8 cellular contexts compared by ENCODE assay signal in genomic region chr9:64367826-64368643, GRCh38.
A peak's percentile ranks its signal among the peaks of the same experiment; 100 is the strongest.
DNase-seq lines count a peak whose midpoint lies in the region; ATAC-seq and TF ChIP-seq lines count a peak whose summit lies in the region.
"Not testable (repeated sequence)": the region's sequence is repeated elsewhere in the genome, so short reads cannot be mapped to it uniquely, and the experiment has no call there.

No MANE protein-coding gene starts in this region.

- not testable (repeated sequence) for ATAC-seq in GM23338; aorta (ENCODE audit: low FRiP score)

- H3K4me1 Mint-ChIP-seq in GM23338; activated CD4-positive, alpha-beta memory T cell treated with anti-CD3 and anti-CD28 coated beads for 36 hours (ENCODE audit: low read depth); activated naive CD4-positive, alpha-beta T cell treated with anti-CD3 and anti-CD28 coated beads for 36 hours (ENCODE audit: low read depth); immature natural killer cell; osteocyte (ENCODE audit: unreplicated experiment): not testable (repeated sequence)

- H3K27ac Mint-ChIP-seq in GM23338; activated CD4-positive, alpha-beta memory T cell treated with anti-CD3 and anti-CD28 coated beads for 36 hours; activated naive CD4-positive, alpha-beta T cell treated with anti-CD3 and anti-CD28 coated beads for 36 hours; immature natural killer cell; osteocyte (ENCODE audit: unreplicated experiment): not testable (repeated sequence)

- not testable (repeated sequence) for H3K9me3 Mint-ChIP-seq in GM23338; activated CD4-positive, alpha-beta memory T cell treated with anti-CD3 and anti-CD28 coated beads for 36 hours; activated naive CD4-positive, alpha-beta T cell treated with anti-CD3 and anti-CD28 coated beads for 36 hours; immature natural killer cell; osteocyte (ENCODE audit: unreplicated experiment)

- CTCF ChIA-PET in activated CD4-positive, alpha-beta memory T cell treated with anti-CD3 and anti-CD28 coated beads for 36 hours (lab: Charles Lee); activated naive CD4-positive, alpha-beta T cell treated with anti-CD3 and anti-CD28 coated beads for 36 hours (lab: Charles Lee): not testable (repeated sequence)

- not testable (repeated sequence) for TF ChIP-seq CTCF in GM23338 (conservative IDR thresholded peaks at IDR 0.05; ENCODE audit: low read depth in 2 of 2); dorsolateral prefrontal cortex (IDR thresholded peaks at IDR 0.05 in 54 of 56, conservative IDR thresholded peaks at IDR 0.05 in 2 of 56; ENCODE audit: low read depth in 1 of 56, partially characterized antibody in 56 of 56); osteocyte (IDR thresholded peaks at IDR 0.05)

- H3F3A ChIP-seq in GM23338 (replicated peaks; ENCODE audit: low read depth): not testable (repeated sequence)

- not testable (repeated sequence) for H3K79me2 ChIP-seq in GM23338 (replicated peaks; ENCODE audit: insufficient read depth)

- H3K36me3 ChIP-seq in GM23338 (ENCODE audit: insufficient read depth); aorta (ENCODE audit: control insufficient read depth in 1 of 2, insufficient read depth in 2 of 2, low read length in 1 of 2): not testable (repeated sequence)

- H3K4me3 ChIP-seq in GM23338: peak overlapping the region; percentile 46; the same call in 1 of the 2 replicates
- H3K4me3 ChIP-seq in dorsolateral prefrontal cortex: peak overlapping the region in 42 of 59 donors; percentile 12 to 68 (median 45)
- H3K4me3 ChIP-seq in aorta (ENCODE audit: low read length in 2 of 2): not testable (repeated sequence)

- 26 to 33% methylated on average over 9 to 39 of the region's 47 CpGs for WGBS in aorta, 2 donors

- not testable (repeated sequence) for H3K4me1 ChIP-seq in GM23338 (ENCODE audit: insufficient read depth); aorta (ENCODE audit: control insufficient read depth in 1 of 2, insufficient read depth in 2 of 2, low read length in 2 of 2)

- peak; percentile 0 for DNase-seq in GM23338 (ENCODE audit: low spot score)
- peak; percentile 9 for DNase-seq in activated CD4-positive, alpha-beta memory T cell treated with anti-CD3 and anti-CD28 coated beads for 36 hours
- DNase-seq in activated naive CD4-positive, alpha-beta T cell treated with anti-CD3 and anti-CD28 coated beads for 36 hours: peak; percentile 6
- DNase-seq in dorsolateral prefrontal cortex: peak in 5 of 10 donors; percentile 6 to 34 (median 14)
- peak in 2 of 3 donors; percentile 6 to 16 for DNase-seq in immature natural killer cell
- DNase-seq in osteocyte (ENCODE audit: extremely low spot score, unreplicated experiment): peak; percentile 82
- peak; percentile 15 for DNase-seq in stimulated activated CD4-positive, alpha-beta T cell treated with anti-CD3 and anti-CD28 coated beads, Interleukin-4, amount 100 ng/mL, for 24 hours
- DNase-seq in aorta: peak; percentile 20 to 27

- not testable (repeated sequence) for H3K27me3 Mint-ChIP-seq in GM23338 (ENCODE audit: insufficient read depth, low read depth, poor library complexity); activated CD4-positive, alpha-beta memory T cell treated with anti-CD3 and anti-CD28 coated beads for 36 hours; activated naive CD4-positive, alpha-beta T cell treated with anti-CD3 and anti-CD28 coated beads for 36 hours (ENCODE audit: low read depth); immature natural killer cell (ENCODE audit: low read depth in 3 of 3); osteocyte (ENCODE audit: unreplicated experiment)

- H2AFZ ChIP-seq in GM23338: not testable (repeated sequence)

- H3K4me3 Mint-ChIP-seq in GM23338 (peak overlapping the region; percentile 57; the same call in 2 of the 3 replicates), immature natural killer cell (peak overlapping the region in 4 of 5 donors; percentile 44 to 72 (median 56))
- peak overlapping the region; percentile 45 for H3K4me3 Mint-ChIP-seq in activated CD4-positive, alpha-beta memory T cell treated with anti-CD3 and anti-CD28 coated beads for 36 hours
- H3K4me3 Mint-ChIP-seq in activated naive CD4-positive, alpha-beta T cell treated with anti-CD3 and anti-CD28 coated beads for 36 hours: peak overlapping the region; percentile 48
- H3K4me3 Mint-ChIP-seq in osteocyte (ENCODE audit: unreplicated experiment): not testable (repeated sequence)

- H4K20me1 ChIP-seq in GM23338 (replicated peaks; ENCODE audit: insufficient read depth): not testable (repeated sequence)

- H3K9me2 ChIP-seq in GM23338 (ENCODE audit: insufficient read depth): not testable (repeated sequence)

- POLR2A ChIA-PET in activated CD4-positive, alpha-beta memory T cell treated with anti-CD3 and anti-CD28 coated beads for 36 hours (lab: Charles Lee): not testable (repeated sequence)

- not testable (repeated sequence) for H3K27ac ChIP-seq in GM23338 (ENCODE audit: low read depth); aorta (ENCODE audit: low read depth in 1 of 2, low read length in 2 of 2)
- H3K27ac ChIP-seq in dorsolateral prefrontal cortex: peak overlapping the region in 3 of 59 donors; percentile 14 to 35 (median 23)

- H3K27me3 ChIP-seq in GM23338 (ENCODE audit: insufficient read depth): peaks cover 19% of the 10 kb centered on the region
- H3K27me3 ChIP-seq in dorsolateral prefrontal cortex; aorta (ENCODE audit: control insufficient read depth in 1 of 2, insufficient read depth in 2 of 2, low read length in 1 of 2): not testable (repeated sequence)

- H3K9me3 ChIP-seq in aorta (ENCODE audit: control insufficient read depth, low read length): not testable (repeated sequence)

- intact Hi-C loops in activated CD4-positive, alpha-beta memory T cell treated with anti-CD3 and anti-CD28 coated beads for 36 hours (cut with micrococcal nuclease); activated naive CD4-positive, alpha-beta T cell treated with anti-CD3 and anti-CD28 coated beads for 36 hours (cut with micrococcal nuclease); dorsolateral prefrontal cortex (cut with DNase I); aorta (cut with DNase I): not testable (repeated sequence)

- not testable (repeated sequence) for H3K36me3 Mint-ChIP-seq in GM23338 (ENCODE audit: low read depth); activated CD4-positive, alpha-beta memory T cell treated with anti-CD3 and anti-CD28 coated beads for 36 hours; activated naive CD4-positive, alpha-beta T cell treated with anti-CD3 and anti-CD28 coated beads for 36 hours (ENCODE audit: low read depth); immature natural killer cell; osteocyte (ENCODE audit: unreplicated experiment)

- peak overlapping the region; percentile 43; the same call in 1 of the 2 replicates for H3K4me2 ChIP-seq in GM23338
